Comparison of ENCODE assay signal across 10 cellular contexts in genomic region chr17:34562387-34562786, GRCh38. TPM values are rescaled to one million over a fixed set of nuclear protein-coding genes. Genes with fewer than 3 reads are reported as not detected.
DNase-seq lines count a peak whose midpoint lies in the region; ATAC-seq and TF ChIP-seq lines count a peak whose summit lies in the region.
"Had no signal": no experiment of that assay in that cellular context is flagged by ENCODE, and none has a peak within 500 bp of the region (broad histone marks: within the 10 kb centered on the region; RNA-seq: fewer than 3 reads in every experiment).

No MANE protein-coding gene starts in this region.

- peaks cover 28% of the 10 kb centered on the region for H3K27me3 Mint-ChIP-seq in CD4-positive, alpha-beta T cell

- no peak overlapping the region for H3K4me2 ChIP-seq in SU-DHL-6 (ENCODE audit: low read depth, low read length, poor library complexity, severe bottlenecking)

- DNase-seq in CD4-positive, alpha-beta T cell = no peak
- DNase-seq in GM20000 (ENCODE audit: low spot score) = no peak
- DNase-seq in kidney epithelial cell (ENCODE audit: low read depth) = no peak
- no peak for DNase-seq in HCEC 1CT
- DNase-seq in activated naive CD4-positive, alpha-beta T cell treated with anti-CD3 and anti-CD28 coated beads, Interleukin-2, amount 50 U/mL, for 16 hours = no peak

- CTCF ChIA-PET in CD4-positive, alpha-beta T cell (lab: Charles Lee) = no interaction called here

- no peaks in the 10 kb centered on the region for H4K20me1 ChIP-seq in SU-DHL-6 (ENCODE audit: low read depth, low read length)

- ATAC-seq in CD4-positive, alpha-beta T cell (ENCODE audit: poor library complexity) = peak; percentile 56
- no peak for ATAC-seq in GM19463 (IDR thresholded peaks at IDR 0.05; ENCODE audit: unreplicated experiment)
- ATAC-seq in GM18858 (IDR thresholded peaks at IDR 0.05; ENCODE audit: unreplicated experiment) = no peak

- no peaks in the 10 kb centered on the region for H3K79me2 ChIP-seq in SU-DHL-6 (ENCODE audit: insufficient read depth, low read length)

- H3K9me2 ChIP-seq in SU-DHL-6 (replicated peaks; ENCODE audit: insufficient read depth, low read length) = no peaks in the 10 kb centered on the region

- H3K27ac Mint-ChIP-seq in CD4-positive, alpha-beta T cell = no peak overlapping the region
- H3K27ac Mint-ChIP-seq: natural killer cell treated with Interleukin-12 subunit alpha and Interleukin-12 subunit beta and Interleukin-15 and Interleukin-18, amount 100 ng/mL, for 72 hours had no signal

- H3K9me3 ChIP-seq in CD4-positive, alpha-beta T cell (ENCODE audit: control insufficient read depth, low read length) = no peaks in the 10 kb centered on the region
- H3K9me3 ChIP-seq in SU-DHL-6 (ENCODE audit: insufficient read depth, low read length) = no peaks in the 10 kb centered on the region

- no peaks in the 10 kb centered on the region for H3F3A ChIP-seq in SU-DHL-6 (ENCODE audit: insufficient read depth)

- H3K9ac ChIP-seq in SU-DHL-6 (ENCODE audit: low read length) = no peak overlapping the region

- H3K36me3 Mint-ChIP-seq in CD4-positive, alpha-beta T cell (ENCODE audit: low read depth) = no peaks in the 10 kb centered on the region
- H3K36me3 Mint-ChIP-seq: natural killer cell treated with Interleukin-12 subunit alpha and Interleukin-12 subunit beta and Interleukin-15 and Interleukin-18, amount 100 ng/mL, for 72 hours had no signal

- no peaks in the 10 kb centered on the region for H3K4me1 Mint-ChIP-seq in CD4-positive, alpha-beta T cell (ENCODE audit: low read depth)

- POLR2A ChIA-PET in CD4-positive, alpha-beta T cell (lab: Charles Lee) = no interaction called here

- intact Hi-C loops in CD4-positive, alpha-beta T cell (cut with DNase I, micrococcal nuclease) = loop anchor here in 1 of 2 experiments (5.0 kb wide), 2 partner anchors 75 to 555 kb away; partner anchors contain the start of gene RAD51D

- no peak overlapping the region for H3K27ac ChIP-seq in CD4-positive, alpha-beta T cell (ENCODE audit: low read depth, low read length)
- H3K27ac ChIP-seq in SU-DHL-6 (ENCODE audit: low read depth, low read length) = no peak overlapping the region

- no peaks in the 10 kb centered on the region for H3K36me3 ChIP-seq in SU-DHL-6 (ENCODE audit: low read length)
- no peaks in the 10 kb centered on the region for H3K36me3 ChIP-seq in kidney epithelial cell (ENCODE audit: control insufficient read depth, insufficient read depth, low read length)

- no peak overlapping the region for H2AFZ ChIP-seq in SU-DHL-6 (ENCODE audit: low read depth, low read length, severe bottlenecking)

- H3K4me3 ChIP-seq in SU-DHL-6 (ENCODE audit: insufficient read depth, low read length, poor library complexity, severe bottlenecking) (no peak overlapping the region), kidney epithelial cell (ENCODE audit: low read depth, low read length) (no peak overlapping the region)

- H3K4me3 Mint-ChIP-seq in CD4-positive, alpha-beta T cell = no peak overlapping the region
- H3K4me3 Mint-ChIP-seq: natural killer cell treated with Interleukin-12 subunit alpha and Interleukin-12 subunit beta and Interleukin-15 and Interleukin-18, amount 100 ng/mL, for 72 hours had no signal

- peak; percentile 25 for TF ChIP-seq CTCF in CD4-positive, alpha-beta T cell (IDR thresholded peaks at IDR 0.05)
- TF ChIP-seq CTCF in GM20000 (IDR thresholded peaks at IDR 0.05; ENCODE audit: extremely low read depth, missing control alignments) (peak; percentile 6), SU-DHL-6 (IDR thresholded peaks at IDR 0.05; ENCODE audit: insufficient read depth, low read length, poor library complexity, severe bottlenecking) (peak; percentile 9), kidney epithelial cell (IDR thresholded peaks at IDR 0.05; ENCODE audit: insufficient read depth, low read length, poor library complexity, severe bottlenecking) (peak; percentile 18)

- H3K9me3 Mint-ChIP-seq in CD4-positive, alpha-beta T cell = no peaks in the 10 kb centered on the region
- H3K9me3 Mint-ChIP-seq: natural killer cell treated with Interleukin-12 subunit alpha and Interleukin-12 subunit beta and Interleukin-15 and Interleukin-18, amount 100 ng/mL, for 72 hours had no signal

- peaks cover 13% of the 10 kb centered on the region for H3K27me3 ChIP-seq in CD4-positive, alpha-beta T cell (ENCODE audit: control insufficient read depth, insufficient read depth, low read length)
- H3K27me3 ChIP-seq in SU-DHL-6 (ENCODE audit: low read length) (no peaks in the 10 kb centered on the region), kidney epithelial cell (ENCODE audit: control insufficient read depth, insufficient read depth, low read length) (no peaks in the 10 kb centered on the region)

RNA-seq across cellular contexts. Expression of gene TMEM132E, which starts 17.0 kb away (rescaled TPM):
- total RNA-seq in CD4-positive, alpha-beta T cell = under 1 TPM in 1 of 2 experiments, not detected in 1; 0.05 TPM
- 0.13 and 0.21 TPM in 2 replicates for total RNA-seq in kidney epithelial cell
- total RNA-seq: LHCN-M2; natural killer cell treated with Interleukin-12 subunit alpha and Interleukin-12 subunit beta and Interleukin-15 and Interleukin-18, amount 100 ng/mL, for 72 hours had no signal
